9 cellular contexts compared by ENCODE assay signal in the genomic region with DNA sequence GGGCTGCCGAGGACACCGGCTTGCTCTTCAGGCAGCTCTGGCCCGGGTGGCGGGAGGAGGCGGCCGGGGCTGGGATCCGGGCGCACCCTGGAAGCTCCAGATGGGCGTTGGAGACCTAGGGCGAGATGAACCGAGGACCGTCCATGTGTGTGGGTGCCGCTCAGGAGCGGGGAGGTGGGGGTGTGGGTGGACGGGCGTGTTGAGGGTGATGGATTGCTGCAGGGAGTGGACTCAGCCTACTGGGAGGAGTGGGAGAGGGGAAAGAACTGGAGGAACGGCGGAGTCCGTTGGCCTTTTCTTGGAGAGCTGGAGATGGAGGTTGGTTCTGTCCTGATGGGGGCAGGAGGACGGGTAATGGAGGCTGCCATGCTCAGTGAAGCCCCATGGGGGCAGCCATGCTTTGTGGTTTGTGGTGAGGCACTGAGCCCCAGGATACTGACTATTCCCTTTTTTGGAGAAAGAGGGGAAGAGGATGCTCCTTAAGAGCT. TPM values are rescaled to one million over a fixed set of nuclear protein-coding genes. Genes with fewer than 3 reads are reported as not detected.
DNase-seq lines count a peak whose midpoint lies in the region; FAIRE-seq and TF ChIP-seq lines count a peak whose summit lies in the region.
"Had no signal": no experiment of that assay in that cellular context is flagged by ENCODE, and none has a peak within 500 bp of the region (broad histone marks: within the 10 kb centered on the region; RNA-seq: fewer than 3 reads in every experiment).

No MANE protein-coding gene starts in this region.

- no peak overlapping the region for H4K8ac ChIP-seq in mesendoderm (ENCODE audit: low read depth, low read length)

- no peak for TF ChIP-seq POLR2A in GM12892 (IDR thresholded peaks at IDR 0.05; ENCODE audit: low read depth, low read length)

- H3K18ac ChIP-seq in mesendoderm (ENCODE audit: low read length) = no peak overlapping the region

- H2BK15ac ChIP-seq in mesendoderm (replicated peaks; ENCODE audit: low read depth) = no peak overlapping the region

- H3K27ac ChIP-seq in AG04450 (ENCODE audit: low read depth, low read length) (no peak overlapping the region), mesendoderm (ENCODE audit: low read depth, low read length) (no peak overlapping the region), ascending aorta (no peak overlapping the region)
- H3K27ac ChIP-seq: uterus had no signal

- H3K79me1 ChIP-seq in mesendoderm (ENCODE audit: low read length) = no peaks in the 10 kb centered on the region

- peaks cover 44% of the 10 kb centered on the region for H3K27me3 ChIP-seq in AG04450 (ENCODE audit: control insufficient read depth, insufficient read depth, low read length)
- peaks cover 2% of the 10 kb centered on the region for H3K27me3 ChIP-seq in NT2/D1 (ENCODE audit: insufficient read depth, insufficient read length)
- no peaks in the 10 kb centered on the region for H3K27me3 ChIP-seq in mesendoderm (ENCODE audit: insufficient read depth, low read length, poor library complexity)
- peaks cover 6% of the 10 kb centered on the region for H3K27me3 ChIP-seq in ascending aorta

- POLR2A ChIA-PET in AG04450 (lab: Yijun Ruan, JAX) = interaction anchor here (0.6 to 1.5 kb wide), 3 partner anchors 242 to 319 kb away, joined by 3 to 5 read pairs (median 4); no protein-coding TSS in a partner anchor

- peak; percentile 41 for TF ChIP-seq CTCF in AG04450 (IDR thresholded peaks at IDR 0.05; ENCODE audit: low read depth, low read length)
- no peak for TF ChIP-seq CTCF in ascending aorta (IDR thresholded peaks at IDR 0.05)

- H3K36me3 ChIP-seq in ES-I3 (ENCODE audit: insufficient read depth, low read length) (no peaks in the 10 kb centered on the region), NT2/D1 (ENCODE audit: insufficient read depth, insufficient read length, low read length) (peaks cover 5% of the 10 kb centered on the region), mesendoderm (ENCODE audit: control insufficient read depth, insufficient read depth, low read length) (no peaks in the 10 kb centered on the region), ascending aorta (peaks cover 0 to 3% of the 10 kb centered on the region in 2 donors)
- H3K36me3 ChIP-seq: uterus had no signal

- no peak overlapping the region for H4K5ac ChIP-seq in mesendoderm (ENCODE audit: low read length)

- no peak overlapping the region for H3K23ac ChIP-seq in mesendoderm (ENCODE audit: low read length)

- H2BK5ac ChIP-seq in mesendoderm (ENCODE audit: low read length) = no peak overlapping the region

- WGBS in mesendoderm (ENCODE audit: extremely low coverage, insufficient coverage, low lambda C conversion rate) = no CpG with 5 or more reads among the region's 20 CpGs

- CTCF ChIA-PET in AG04450 (lab: Charles Lee) = interaction anchor here (0.5 to 6.7 kb wide), 9 partner anchors 9 to 319 kb away, joined by 3 to 66 read pairs (median 4); no protein-coding TSS in a partner anchor

- no peak for DNase-seq in AG04450 (ENCODE audit: low read depth, low spot score)
- DNase-seq in NT2/D1 (ENCODE audit: low read depth, low spot score) = peak; percentile 49
- peak; percentile 57 for DNase-seq in cerebellar cortex (ENCODE audit: low spot score)
- DNase-seq in mesendoderm = peak; percentile 85
- DNase-seq in ascending aorta (ENCODE audit: low spot score in 2 of 2) = no peak
- no peak for DNase-seq in NCI-H774 (lab: John Stamatoyannopoulos, UW)
- no peak for DNase-seq in GM12892 (ENCODE audit: insufficient read length)

- no peak overlapping the region for H3K56ac ChIP-seq in mesendoderm (ENCODE audit: low read length)

- H3K4me2 ChIP-seq in mesendoderm (ENCODE audit: low read length) = no peak overlapping the region

- no peaks in the 10 kb centered on the region for H3K79me2 ChIP-seq in mesendoderm (ENCODE audit: control insufficient read depth, insufficient read depth, low read length)

- H3K9ac ChIP-seq in ES-I3 (ENCODE audit: low read depth, low read length) (peak overlapping the region; percentile 41; the same call in 1 of the 2 replicates), NT2/D1 (ENCODE audit: insufficient read length, low read depth) (no peak overlapping the region), mesendoderm (ENCODE audit: low read length) (no peak overlapping the region)

- peaks cover 11% of the 10 kb centered on the region for H3K9me3 ChIP-seq in AG04450 (ENCODE audit: control insufficient read depth, insufficient read depth, low read length)
- no peaks in the 10 kb centered on the region for H3K9me3 ChIP-seq in ES-I3 (ENCODE audit: control insufficient read depth, insufficient read depth, low read length)
- peaks cover 7% of the 10 kb centered on the region; the same call in 1 of the 2 replicates for H3K9me3 ChIP-seq in NT2/D1 (ENCODE audit: insufficient read depth, low read length)
- no peaks in the 10 kb centered on the region for H3K9me3 ChIP-seq in ascending aorta
- H3K9me3 ChIP-seq: uterus had no signal

- H3K4me3 ChIP-seq in AG04450 (ENCODE audit: low read depth, low read length) (no peak overlapping the region), NT2/D1 (ENCODE audit: insufficient read length, low read depth) (no peak overlapping the region), mesendoderm (ENCODE audit: low read length) (no peak overlapping the region), ascending aorta (no peak overlapping the region)
- H3K4me3 ChIP-seq: uterus had no signal

- H3K4me1 ChIP-seq in ES-I3 (ENCODE audit: insufficient read depth, low read length) (peaks cover under 1% of the 10 kb centered on the region), NT2/D1 (ENCODE audit: insufficient read depth, insufficient read length) (peaks cover 3% of the 10 kb centered on the region), mesendoderm (ENCODE audit: control insufficient read depth, low read depth, low read length) (no peaks in the 10 kb centered on the region), ascending aorta (peaks cover 2 to 9% of the 10 kb centered on the region in 2 donors)

- no peak overlapping the region for H2BK120ac ChIP-seq in mesendoderm (ENCODE audit: low read depth, low read length)

- no peak overlapping the region for H3K4ac ChIP-seq in mesendoderm (ENCODE audit: low read depth, low read length)

- intact Hi-C loops in ascending aorta (cut with DNase I) = no loop called here

- FAIRE-seq in GM12892 (lab: Jason Lieb, UNC) = no peak

- no peak overlapping the region for H2AK5ac ChIP-seq in mesendoderm (ENCODE audit: low read length)

RNA-seq across cellular contexts. Expression of gene HIF1AN, which starts 27.1 kb away (rescaled TPM):
- 29.7 and 31.0 TPM in 2 replicates for polyA plus RNA-seq in AG04450 (2011; rRNA removed)
- polyA minus RNA-seq in AG04450 (2011; rRNA and poly(A)+ RNA removed) = 23.0 and 28.0 TPM in 2 replicates
- 14.9 TPM for polyA plus RNA-seq in mesendoderm (2013, experiment 1 of 2)
- polyA plus RNA-seq in mesendoderm (2013, experiment 2 of 2) = 16.3 TPM
- 4.7 TPM for total RNA-seq in ascending aorta
- 19.8 TPM for polyA plus RNA-seq in GM12892 (2012; ENCODE audit: missing spikeins)

RNA-seq across cellular contexts. Expression of gene NDUFB8, which starts 33.2 kb away (rescaled TPM):
- polyA plus RNA-seq in AG04450 (2011; rRNA removed) = 204 and 211 TPM in 2 replicates
- 94.8 and 112 TPM in 2 replicates for polyA minus RNA-seq in AG04450 (2011; rRNA and poly(A)+ RNA removed)
- polyA plus RNA-seq in mesendoderm (2013, experiment 1 of 2) = 332 TPM
- 334 TPM for polyA plus RNA-seq in mesendoderm (2013, experiment 2 of 2)
- 71.1 TPM for total RNA-seq in ascending aorta
- 342 TPM for polyA plus RNA-seq in GM12892 (2012; ENCODE audit: missing spikeins)

RNA-seq across cellular contexts. Expression of gene SEC31B, which starts 43.2 kb away (rescaled TPM):
- 4.3 and 4.8 TPM in 2 replicates for polyA plus RNA-seq in AG04450 (2011; rRNA removed)
- 4.2 TPM in 2 replicates for polyA minus RNA-seq in AG04450 (2011; rRNA and poly(A)+ RNA removed)
- polyA plus RNA-seq in mesendoderm (2013, experiment 1 of 2) = 0.74 TPM
- polyA plus RNA-seq in mesendoderm (2013, experiment 2 of 2) = 0.55 TPM
- total RNA-seq in ascending aorta = 9.2 TPM
- 28.2 TPM for polyA plus RNA-seq in GM12892 (2012; ENCODE audit: missing spikeins)

Comparison
In these comparisons a context has a peak if more than half of its experiments do, and no peak if none do; other contexts are left out.
1. DNase-seq: peak in NT2/D1 (single experiment), cerebellar cortex (single experiment) and mesendoderm (single experiment); none in AG04450 (single experiment), ascending aorta (0 of 2), NCI-H774 (single experiment) and GM12892 (single experiment).